1 cellular context compared by ENCODE assay signal in the genomic region with DNA sequence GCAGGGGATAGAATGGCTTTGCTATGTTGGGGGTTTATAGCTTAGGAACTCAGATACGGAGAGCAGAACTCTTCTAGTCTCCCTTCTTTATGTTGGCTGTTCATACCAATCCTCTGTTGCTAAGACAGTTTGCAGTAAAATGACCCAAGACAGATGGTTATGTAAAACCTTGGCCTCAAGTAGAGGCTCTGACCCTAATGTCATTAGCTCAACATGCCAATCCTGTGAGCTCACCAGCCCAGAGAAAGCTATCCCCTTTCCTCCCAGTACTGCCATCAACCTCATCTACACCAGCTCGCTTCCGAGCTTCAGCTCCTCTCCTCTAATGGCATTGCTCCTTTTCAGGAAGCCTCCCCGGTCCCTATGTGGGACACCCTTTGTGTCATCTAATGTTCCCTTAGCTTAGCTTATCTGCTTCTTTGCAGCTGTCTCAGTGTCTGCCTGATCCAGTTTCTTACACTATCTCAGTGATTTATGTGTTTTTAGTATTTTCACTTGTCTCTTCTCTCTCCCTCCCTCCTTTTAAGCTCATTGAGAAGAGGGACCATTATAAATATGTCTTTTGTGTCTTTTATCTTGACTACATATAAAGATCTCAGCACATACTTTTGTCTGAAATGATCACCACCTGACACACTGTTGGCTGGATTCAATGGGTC.
TF ChIP-seq lines count a peak whose summit lies in the region.

No MANE protein-coding gene starts in this region.

TF ChIP-seq in K562, 482 proteins besides CTCF, POLR2A, EP300 and RAD21 (continued from another document):
- TF ChIP-seq, protein P1, sequence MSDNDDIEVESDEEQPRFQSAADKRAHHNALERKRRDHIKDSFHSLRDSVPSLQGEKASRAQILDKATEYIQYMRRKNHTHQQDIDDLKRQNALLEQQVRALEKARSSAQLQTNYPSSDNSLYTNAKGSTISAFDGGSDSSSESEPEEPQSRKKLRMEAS (CRISPR knock-in tag; IDR thresholded peaks at IDR 0.05), result no peak
- TF ChIP-seq ZFP1 (CRISPR knock-in tag; IDR thresholded peaks at IDR 0.05) (no peak), HDAC1 (IDR thresholded peaks at IDR 0.05) (no peak), NCOA1 (IDR thresholded peaks at IDR 0.05; ENCODE audit: low read depth) (no peak), GABPA (tag; conservative IDR thresholded peaks at IDR 0.05; ENCODE audit: low read depth) (no peak), HOXB6 (CRISPR knock-in tag; IDR thresholded peaks at IDR 0.05; ENCODE audit: borderline replicate concordance) (no peak), CBX5 (IDR thresholded peaks at IDR 0.05; ENCODE audit: borderline replicate concordance, low read depth) (no peak), MEIS2 (IDR thresholded peaks at IDR 0.05; ENCODE audit: partially characterized antibody) (peak; percentile 56)
- TF ChIP-seq, protein P2, sequence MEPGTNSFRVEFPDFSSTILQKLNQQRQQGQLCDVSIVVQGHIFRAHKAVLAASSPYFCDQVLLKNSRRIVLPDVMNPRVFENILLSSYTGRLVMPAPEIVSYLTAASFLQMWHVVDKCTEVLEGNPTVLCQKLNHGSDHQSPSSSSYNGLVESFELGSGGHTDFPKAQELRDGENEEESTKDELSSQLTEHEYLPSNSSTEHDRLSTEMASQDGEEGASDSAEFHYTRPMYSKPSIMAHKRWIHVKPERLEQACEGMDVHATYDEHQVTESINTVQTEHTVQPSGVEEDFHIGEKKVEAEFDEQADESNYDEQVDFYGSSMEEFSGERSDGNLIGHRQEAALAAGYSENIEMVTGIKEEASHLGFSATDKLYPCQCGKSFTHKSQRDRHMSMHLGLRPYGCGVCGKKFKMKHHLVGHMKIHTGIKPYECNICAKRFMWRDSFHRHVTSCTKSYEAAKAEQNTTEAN (CRISPR knock-in tag; IDR thresholded peaks at IDR 0.05), result no peak
- TF ChIP-seq, protein P3, sequence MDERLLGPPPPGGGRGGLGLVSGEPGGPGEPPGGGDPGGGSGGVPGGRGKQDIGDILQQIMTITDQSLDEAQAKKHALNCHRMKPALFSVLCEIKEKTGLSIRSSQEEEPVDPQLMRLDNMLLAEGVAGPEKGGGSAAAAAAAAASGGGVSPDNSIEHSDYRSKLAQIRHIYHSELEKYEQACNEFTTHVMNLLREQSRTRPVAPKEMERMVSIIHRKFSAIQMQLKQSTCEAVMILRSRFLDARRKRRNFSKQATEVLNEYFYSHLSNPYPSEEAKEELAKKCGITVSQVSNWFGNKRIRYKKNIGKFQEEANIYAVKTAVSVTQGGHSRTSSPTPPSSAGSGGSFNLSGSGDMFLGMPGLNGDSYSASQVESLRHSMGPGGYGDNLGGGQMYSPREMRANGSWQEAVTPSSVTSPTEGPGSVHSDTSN (CRISPR knock-in tag; IDR thresholded peaks at IDR 0.05; ENCODE audit: low read depth), result no peak
- TF ChIP-seq, protein P3 (tag; conservative IDR thresholded peaks at IDR 0.05; ENCODE audit: low read depth), result peak; percentile 53; the same call in 1 of the 2 replicates
